20 cellular contexts compared by ENCODE assay signal in genomic region chr12:48750769-48751356, GRCh38. TPM values are rescaled to one million over a fixed set of nuclear protein-coding genes. Genes with fewer than 3 reads are reported as not detected.
DNase-seq lines count a peak whose midpoint lies in the region; ATAC-seq and TF ChIP-seq lines count a peak whose summit lies in the region.
"Had no signal": no experiment of that assay in that cellular context is flagged by ENCODE, and none has a peak within 500 bp of the region (broad histone marks: within the 10 kb centered on the region; RNA-seq: fewer than 3 reads in every experiment).

No MANE protein-coding gene starts in this region.

- H3K27ac Mint-ChIP-seq in activated CD4-positive, alpha-beta memory T cell treated with anti-CD3 and anti-CD28 coated beads for 36 hours: peak overlapping the region; percentile 76
- H3K27ac Mint-ChIP-seq in activated CD4-positive, alpha-beta memory T cell treated with anti-CD3 and anti-CD28 coated beads, Interleukin-2, amount 10 ng/mL, durations not matched to agents 7 days and 5 days: no peak overlapping the region
- peak overlapping the region; percentile 55 for H3K27ac Mint-ChIP-seq in activated naive CD8-positive, alpha-beta T cell
- H3K27ac Mint-ChIP-seq: CD4-positive, alpha-beta T cell; mesothelial cell of epicardium had no signal

- BruUV-seq in A673 (replicated peaks; lab: Mats Ljungman, UMichigan): no TSS peak

- no peak overlapping the region for H3K4me3 Mint-ChIP-seq in activated CD4-positive, alpha-beta memory T cell treated with anti-CD3 and anti-CD28 coated beads for 36 hours
- H3K4me3 Mint-ChIP-seq in activated CD4-positive, alpha-beta memory T cell treated with anti-CD3 and anti-CD28 coated beads, Interleukin-2, amount 10 ng/mL, durations not matched to agents 7 days and 5 days: no peak overlapping the region
- H3K4me3 Mint-ChIP-seq in activated naive CD8-positive, alpha-beta T cell: no peak overlapping the region
- H3K4me3 Mint-ChIP-seq: CD4-positive, alpha-beta T cell; mesothelial cell of epicardium; neural crest cell had no signal

- H3K4me3 ChIP-seq in lung (no peak overlapping the region), A673 (ENCODE audit: low read depth, low read length, poor library complexity, severe bottlenecking) (no peak overlapping the region)
- H3K4me3 ChIP-seq: ascending aorta, hepatocyte, prostate gland, upper lobe of right lung had no signal

- H3K27ac ChIP-seq in lung (ENCODE audit: low read depth in 1 of 2, low read length in 1 of 2) (no peak overlapping the region), A673 (ENCODE audit: low read depth, low read length, poor library complexity, severe bottlenecking) (no peak overlapping the region)
- H3K27ac ChIP-seq: ascending aorta, hepatocyte, prostate gland, upper lobe of right lung had no signal

- no peaks in the 10 kb centered on the region for H3K27me3 ChIP-seq in lung (ENCODE audit: control insufficient read depth, insufficient read depth)
- H3K27me3 ChIP-seq in A673 (replicated peaks; ENCODE audit: insufficient read depth, low read depth, low read length, poor library complexity): no peaks in the 10 kb centered on the region
- H3K27me3 ChIP-seq: ascending aorta, hepatocyte, upper lobe of right lung had no signal

- intact Hi-C loops in activated CD4-positive, alpha-beta memory T cell treated with anti-CD3 and anti-CD28 coated beads for 36 hours (cut with micrococcal nuclease): loop anchor here (2.0 to 5.0 kb wide), 3 partner anchors 34 to 68 kb away; partner anchors contain the start of genes CACNB3, CCNT1 and KANSL2
- intact Hi-C loops in A673 (cut with micrococcal nuclease; ENCODE audit: unreplicated experiment): loop anchor here (10.0 kb wide), 1 partner anchor 184 kb away; no protein-coding TSS in a partner anchor

- CTCF ChIA-PET in activated CD4-positive, alpha-beta memory T cell treated with anti-CD3 and anti-CD28 coated beads for 36 hours (lab: Charles Lee): interaction anchor here (0.6 to 10.9 kb wide), 5 partner anchors 14 to 64 kb away, joined by 3 to 247 read pairs (median 4); no protein-coding TSS in a partner anchor
- CTCF ChIA-PET in activated CD4-positive, alpha-beta memory T cell treated with anti-CD3 and anti-CD28 coated beads, Interleukin-2, amount 10 ng/mL, durations not matched to agents 7 days and 5 days (lab: Charles Lee): interaction anchor here (7.7 kb wide), 1 partner anchor 44 kb away, joined by 171 read pairs; no protein-coding TSS in a partner anchor
- CTCF ChIA-PET in A673 (lab: Charles Lee): no interaction called here

- ATAC-seq in lung (ENCODE audit: insufficient read depth, low FRiP score) (peak; percentile 56), HG02623 (IDR thresholded peaks at IDR 0.05; ENCODE audit: unreplicated experiment) (no peak)
- ATAC-seq: upper lobe of right lung had no signal

- no peaks in the 10 kb centered on the region for H3K36me3 Mint-ChIP-seq in activated CD4-positive, alpha-beta memory T cell treated with anti-CD3 and anti-CD28 coated beads for 36 hours
- no peaks in the 10 kb centered on the region for H3K36me3 Mint-ChIP-seq in activated CD4-positive, alpha-beta memory T cell treated with anti-CD3 and anti-CD28 coated beads, Interleukin-2, amount 10 ng/mL, durations not matched to agents 7 days and 5 days (ENCODE audit: low read depth)
- H3K36me3 Mint-ChIP-seq in activated naive CD8-positive, alpha-beta T cell: no peaks in the 10 kb centered on the region
- H3K36me3 Mint-ChIP-seq: mesothelial cell of epicardium had no signal

- POLR2A ChIA-PET in activated CD4-positive, alpha-beta memory T cell treated with anti-CD3 and anti-CD28 coated beads for 36 hours (lab: Charles Lee): interaction anchor here (0.6 to 1.2 kb wide), 3 partner anchors 64 to 735 kb away, joined by 3 read pairs; no protein-coding TSS in a partner anchor
- POLR2A ChIA-PET in activated CD4-positive, alpha-beta memory T cell treated with anti-CD3 and anti-CD28 coated beads, Interleukin-2, amount 10 ng/mL, durations not matched to agents 7 days and 5 days (lab: Charles Lee): no interaction called here
- POLR2A ChIA-PET in A673 (lab: Charles Lee; ENCODE audit: low non-redundant PET): no interaction called here

- H3K4me1 Mint-ChIP-seq in activated CD4-positive, alpha-beta memory T cell treated with anti-CD3 and anti-CD28 coated beads for 36 hours (ENCODE audit: low read depth): peaks cover 20% of the 10 kb centered on the region
- H3K4me1 Mint-ChIP-seq in activated CD4-positive, alpha-beta memory T cell treated with anti-CD3 and anti-CD28 coated beads, Interleukin-2, amount 10 ng/mL, durations not matched to agents 7 days and 5 days: peaks cover 10% of the 10 kb centered on the region
- H3K4me1 Mint-ChIP-seq in activated naive CD8-positive, alpha-beta T cell (ENCODE audit: low read depth): peaks cover 11% of the 10 kb centered on the region
- H3K4me1 Mint-ChIP-seq: neural crest cell had no signal

- WGBS in lung, 2 donors: 54 to 70% methylated on average over 2 of the region's 2 CpGs

- H3K9me3 ChIP-seq in lung (ENCODE audit: control insufficient read depth in 2 of 2, insufficient read depth in 1 of 2, low read length in 1 of 2): no peaks in the 10 kb centered on the region
- H3K9me3 ChIP-seq in A673 (ENCODE audit: low read depth, low read length, poor library complexity, severe bottlenecking): no peaks in the 10 kb centered on the region
- H3K9me3 ChIP-seq: ascending aorta, prostate gland, upper lobe of right lung had no signal

- no peaks in the 10 kb centered on the region for H3K9me3 Mint-ChIP-seq in activated CD4-positive, alpha-beta memory T cell treated with anti-CD3 and anti-CD28 coated beads for 36 hours
- H3K9me3 Mint-ChIP-seq in activated CD4-positive, alpha-beta memory T cell treated with anti-CD3 and anti-CD28 coated beads, Interleukin-2, amount 10 ng/mL, durations not matched to agents 7 days and 5 days: no peaks in the 10 kb centered on the region
- no peaks in the 10 kb centered on the region for H3K9me3 Mint-ChIP-seq in activated naive CD8-positive, alpha-beta T cell (ENCODE audit: low read depth)
- H3K9me3 Mint-ChIP-seq: CD4-positive, alpha-beta T cell; mesothelial cell of epicardium; neural crest cell had no signal

- TF ChIP-seq CTCF in lung (IDR thresholded peaks at IDR 0.05; ENCODE audit: control extremely low read depth, extremely low read depth): no peak
- TF ChIP-seq CTCF in A673 (conservative IDR thresholded peaks at IDR 0.05; ENCODE audit: low read depth, low read length): no peak

- H3K4me1 ChIP-seq in lung (ENCODE audit: control insufficient read depth in 2 of 2, insufficient read depth in 2 of 2, low read length in 2 of 2) (no peaks in the 10 kb centered on the region), A673 (ENCODE audit: insufficient read depth, low read length, poor library complexity, severe bottlenecking) (no peaks in the 10 kb centered on the region)
- H3K4me1 ChIP-seq: ascending aorta, prostate gland, upper lobe of right lung had no signal

- DNase-seq in activated CD4-positive, alpha-beta memory T cell treated with anti-CD3 and anti-CD28 coated beads for 36 hours: peak; percentile 27
- no peak for DNase-seq in activated CD4-positive, alpha-beta memory T cell treated with anti-CD3 and anti-CD28 coated beads, Interleukin-2, amount 10 ng/mL, durations not matched to agents 7 days and 5 days
- DNase-seq in ELR (ENCODE audit: low read depth) (peak; percentile 54), lung (ENCODE audit: low spot score) (no peak), A673 (ENCODE audit: low spot score) (no peak), occipital lobe (lab: John Stamatoyannopoulos, UW) (no peak)
- DNase-seq: activated CD4-positive, alpha-beta T cell treated with anti-CD3 and anti-CD28 coated beads for 48 hours; CD4-positive, alpha-beta T cell; DMS153; NCI-H1092; NCI-H69; OCI-M1; upper lobe of right lung had no signal

- H3K27me3 Mint-ChIP-seq in activated CD4-positive, alpha-beta memory T cell treated with anti-CD3 and anti-CD28 coated beads for 36 hours: no peaks in the 10 kb centered on the region
- H3K27me3 Mint-ChIP-seq in activated CD4-positive, alpha-beta memory T cell treated with anti-CD3 and anti-CD28 coated beads, Interleukin-2, amount 10 ng/mL, durations not matched to agents 7 days and 5 days: no peaks in the 10 kb centered on the region
- no peaks in the 10 kb centered on the region for H3K27me3 Mint-ChIP-seq in activated naive CD8-positive, alpha-beta T cell
- H3K27me3 Mint-ChIP-seq: CD4-positive, alpha-beta T cell had no signal

- H3K36me3 ChIP-seq in lung (ENCODE audit: control insufficient read depth in 2 of 2, insufficient read depth in 2 of 2, low read length in 2 of 2) (no peaks in the 10 kb centered on the region), A673 (ENCODE audit: insufficient read depth, low read length, poor library complexity, severe bottlenecking) (no peaks in the 10 kb centered on the region)
- H3K36me3 ChIP-seq: ascending aorta, prostate gland, upper lobe of right lung had no signal

RNA-seq across cellular contexts. Expression of gene CCNT1, which starts 34.4 kb away (rescaled TPM):
- 10 to 100 TPM; 66.2 to 73.3 TPM for total RNA-seq in activated CD4-positive, alpha-beta memory T cell treated with anti-CD3 and anti-CD28 coated beads for 36 hours
- 10 to 100 TPM; 56.9 to 57.4 TPM for total RNA-seq in activated CD4-positive, alpha-beta memory T cell treated with anti-CD3 and anti-CD28 coated beads, Interleukin-2, amount 10 ng/mL, durations not matched to agents 7 days and 5 days
- total RNA-seq in lung: 10 to 100 TPM; 25.2 to 41.1 TPM
- 1 to 10 TPM; 4.8 to 7.1 TPM for polyA plus RNA-seq in lung
- 51.0 and 51.8 TPM in 2 replicates for total RNA-seq in A673 (2021)
- 44.0 TPM for total RNA-seq in occipital lobe

RNA-seq across cellular contexts. Expression of gene ADCY6, which starts 38.0 kb away (rescaled TPM):
- under 1 TPM; 0.15 to 0.21 TPM for total RNA-seq in activated CD4-positive, alpha-beta memory T cell treated with anti-CD3 and anti-CD28 coated beads for 36 hours
- total RNA-seq in activated CD4-positive, alpha-beta memory T cell treated with anti-CD3 and anti-CD28 coated beads, Interleukin-2, amount 10 ng/mL, durations not matched to agents 7 days and 5 days: under 1 TPM in 1 of 2 experiments, not detected in 1; 0.05 TPM
- total RNA-seq in lung (10 to 100 TPM; 33.4 to 37.0 TPM), A673 (2021) (6.8 and 12.8 TPM in 2 replicates), occipital lobe (31.5 TPM)
- polyA plus RNA-seq in lung: 10 to 100 TPM; 14.4 to 19.0 TPM
- total RNA-seq: CD4-positive, alpha-beta T cell had no signal

Comparison
In these comparisons a context has a peak if more than half of its experiments do, and no peak if none do; other contexts are left out.
1. DNase-seq: peak in activated CD4-positive, alpha-beta memory T cell treated with anti-CD3 and anti-CD28 coated beads for 36 hours (single experiment) and ELR (single experiment); none in activated CD4-positive, alpha-beta memory T cell treated with anti-CD3 and anti-CD28 coated beads, Interleukin-2, amount 10 ng/mL, durations not matched to agents 7 days and 5 days (single experiment), lung (single experiment), A673 (single experiment) and occipital lobe (single experiment).